9 cellular contexts compared by ENCODE assay signal in the genomic region with DNA sequence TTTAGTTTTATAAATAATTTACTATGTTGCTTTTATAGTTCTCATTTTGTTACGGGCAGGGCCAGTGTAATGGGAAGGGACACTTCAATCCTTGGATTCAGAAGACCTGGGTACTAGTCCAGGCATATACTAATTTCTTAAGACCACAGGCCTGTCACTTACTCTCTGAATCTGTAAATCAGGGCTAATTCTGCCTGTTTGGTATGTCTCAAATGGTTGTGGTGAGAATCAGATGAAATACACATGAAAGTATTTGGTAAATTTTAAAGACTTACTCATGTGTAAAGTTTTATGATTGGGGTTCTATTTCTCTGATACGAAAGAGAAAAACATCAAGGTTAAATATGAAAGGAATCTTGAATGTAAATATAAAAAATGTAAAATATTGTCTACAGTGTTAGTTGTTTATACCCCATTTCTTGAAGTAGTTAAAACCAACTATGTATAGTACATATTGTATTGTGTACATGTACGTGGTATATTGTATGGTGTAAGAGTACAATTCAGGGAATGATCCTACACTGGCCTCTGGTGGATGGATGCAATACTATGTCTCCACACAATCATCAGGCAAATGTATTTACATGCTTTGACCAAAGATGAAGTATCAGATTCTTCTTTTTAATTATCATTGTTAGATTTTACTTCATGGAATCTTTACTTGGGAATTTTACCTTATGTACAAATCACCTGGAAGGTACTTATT. TPM values are rescaled to one million over a fixed set of nuclear protein-coding genes. Genes with fewer than 3 reads are reported as not detected.
DNase-seq lines count a peak whose midpoint lies in the region; ATAC-seq, FAIRE-seq and TF ChIP-seq lines count a peak whose summit lies in the region.
"Had no signal": no experiment of that assay in that cellular context is flagged by ENCODE, and none has a peak within 500 bp of the region (broad histone marks: within the 10 kb centered on the region; RNA-seq: fewer than 3 reads in every experiment).

No MANE protein-coding gene starts in this region.

- H3K27me3 ChIP-seq in CD4-positive, alpha-beta memory T cell (ENCODE audit: insufficient read depth, low read length) = no peaks in the 10 kb centered on the region
- H3K27me3 ChIP-seq in adrenal gland (no peaks in the 10 kb centered on the region), HepG2 (ENCODE audit: control insufficient read depth in 1 of 2, insufficient read depth in 2 of 2, low read length in 2 of 2) (no peaks in the 10 kb centered on the region), tibial nerve (no peaks in the 10 kb centered on the region)

- no peak overlapping the region for H3K4me3 Mint-ChIP-seq in CD4-positive, alpha-beta memory T cell

- TF ChIP-seq POLR2A in adrenal gland (IDR thresholded peaks at IDR 0.05) = no peak
- TF ChIP-seq POLR2A in HepG2 (IDR thresholded peaks at IDR 0.05; ENCODE audit: insufficient read depth in 1 of 2, low read depth in 2 of 2, low read length in 2 of 2) = no peak
- no peak for TF ChIP-seq POLR2A in tibial nerve (IDR thresholded peaks at IDR 0.05)

- in situ Hi-C loops in HepG2 (cut with HindIII; ENCODE audit: extremely low pct_ligation_motif_present, low pct_unique_long_range_greater_than_20kb) = loop anchor here (5.0 kb wide), 1 partner anchor 60 kb away; no protein-coding TSS in a partner anchor

- WGBS in adrenal gland, 4 donors = 82 to 94% (median 86%) methylated on average over 3 of the region's 3 CpGs
- 76% methylated on average over 3 of the region's 3 CpGs for WGBS in HepG2 (ENCODE audit: low lambda C conversion rate)
- 69 to 73% methylated on average over 3 of the region's 3 CpGs for WGBS in tibial nerve, 2 donors

- H3K4me1 Mint-ChIP-seq in CD4-positive, alpha-beta memory T cell = peaks cover 0 to 2% (median under 1%) of the 10 kb centered on the region in 4 donors

- H3K9me3 ChIP-seq in CD4-positive, alpha-beta memory T cell (ENCODE audit: control insufficient read depth in 1 of 2, low read length in 2 of 2) = no peaks in the 10 kb centered on the region
- H3K9me3 ChIP-seq in adrenal gland (replicated peaks in 1 of 3) = no peaks in the 10 kb centered on the region
- H3K9me3 ChIP-seq in HepG2 (ENCODE audit: low read length) = no peaks in the 10 kb centered on the region
- H3K9me3 ChIP-seq in tibial nerve = no peaks in the 10 kb centered on the region

- no peak overlapping the region for H3K4me3 ChIP-seq in CD4-positive, alpha-beta memory T cell (ENCODE audit: low read length in 2 of 2)
- H3K4me3 ChIP-seq in adrenal gland = no peak overlapping the region
- H3K4me3 ChIP-seq in HepG2 (replicated peaks in 1 of 3; ENCODE audit: insufficient read depth in 1 of 3, low read depth in 2 of 3, low read length in 3 of 3) = no peak overlapping the region
- H3K4me3 ChIP-seq in tibial nerve = no peak overlapping the region
- H3K4me3 ChIP-seq: lung had no signal

- no peak overlapping the region for H3K27ac Mint-ChIP-seq in CD4-positive, alpha-beta memory T cell

- H2AFZ ChIP-seq in HepG2 (ENCODE audit: low read length) = no peak overlapping the region

- CTCF ChIA-PET in CD4-positive, alpha-beta memory T cell (lab: Charles Lee; ENCODE audit: partially characterized antibody) = interaction anchor here (1.1 kb wide), 1 partner anchor 58 kb away, joined by 4 read pairs; no protein-coding TSS in a partner anchor
- CTCF ChIA-PET in HepG2 (lab: Yijun Ruan, JAX; ENCODE audit: low intra/inter-chr PET ratio, low total read pairs) = interaction anchor here (1.7 kb wide), 1 partner anchor 58 kb away, joined by 18 read pairs; no protein-coding TSS in a partner anchor

- no peaks in the 10 kb centered on the region for H3K4me1 ChIP-seq in CD4-positive, alpha-beta memory T cell (ENCODE audit: insufficient read depth, low read length)
- H3K4me1 ChIP-seq in adrenal gland (replicated peaks in 1 of 2) = no peaks in the 10 kb centered on the region
- no peaks in the 10 kb centered on the region for H3K4me1 ChIP-seq in HepG2 (ENCODE audit: insufficient read depth, low read length)
- peaks cover 0 to 22% (median 0%) of the 10 kb centered on the region in 4 donors for H3K4me1 ChIP-seq in tibial nerve

- H4K20me1 ChIP-seq in HepG2 (ENCODE audit: insufficient read depth, low read length) = no peaks in the 10 kb centered on the region

- TF ChIP-seq CTCF in adrenal gland (IDR thresholded peaks at IDR 0.05) = peak in 4 of 6 experiments; percentile 30 to 51 (median 42)
- TF ChIP-seq CTCF in HepG2 (CRISPR knock-in tag; IDR thresholded peaks at IDR 0.05) = peak; percentile 55
- peak in 2 of 5 experiments; percentile 30 to 31 for TF ChIP-seq CTCF in tibial nerve (IDR thresholded peaks at IDR 0.05)

- TF ChIP-seq RAD21 in Ishikawa (IDR thresholded peaks at IDR 0.05; ENCODE audit: low read depth) (peak; percentile 62), HepG2 (CRISPR knock-in tag; IDR thresholded peaks at IDR 0.05) (peak; percentile 27; the same call in 1 of the 2 replicates)

- peaks cover 10 to 18% of the 10 kb centered on the region in 2 donors for H3K27me3 Mint-ChIP-seq in CD4-positive, alpha-beta memory T cell

- intact Hi-C loops in CD4-positive, alpha-beta memory T cell (cut with micrococcal nuclease) = no loop called here
- intact Hi-C loops in adrenal gland (cut with DNase I) = no loop called here
- intact Hi-C loops in HepG2 (cut with micrococcal nuclease; ENCODE audit: unreplicated experiment) = loop anchor here (1.0 kb wide), 1 partner anchor 58 kb away; no protein-coding TSS in a partner anchor

- POLR2A ChIA-PET in CD4-positive, alpha-beta memory T cell (lab: Charles Lee; ENCODE audit: partially characterized antibody) = no interaction called here
- POLR2A ChIA-PET in HepG2 (lab: Yijun Ruan, JAX) = no interaction called here

- DNase-seq in CD4-positive, alpha-beta memory T cell = peak in 3 of 5 donors; percentile 0 to 6 (median 0)
- peak in 1 of 7 donors; percentile 4 for DNase-seq in adrenal gland
- DNase-seq in HepG2 (ENCODE audit: low spot score) = peak; percentile 31
- DNase-seq in tibial nerve (ENCODE audit: low spot score in 2 of 2) = no peak
- no peak for DNase-seq in activated effector memory CD4-positive, alpha-beta T cell treated with Interleukin-2 at 50 U/mL for 16 hours
- DNase-seq in UCSD-AML1 (lab: John Stamatoyannopoulos, UW; ENCODE audit: unreplicated experiment) = no peak

- H3K79me2 ChIP-seq in HepG2 (ENCODE audit: insufficient read depth, low read length) = no peaks in the 10 kb centered on the region

- H3K36me3 ChIP-seq in CD4-positive, alpha-beta memory T cell (ENCODE audit: insufficient read depth, low read length) = no peaks in the 10 kb centered on the region
- H3K36me3 ChIP-seq in adrenal gland (replicated peaks in 1 of 2) (no peaks in the 10 kb centered on the region), HepG2 (replicated peaks in 1 of 2; ENCODE audit: control insufficient read depth in 1 of 2, insufficient read depth in 2 of 2, low read length in 2 of 2) (no peaks in the 10 kb centered on the region), tibial nerve (no peaks in the 10 kb centered on the region)

- BruUV-seq in HepG2 (replicated peaks; lab: Mats Ljungman, UMichigan) = no TSS peak

- no peak overlapping the region for H3K27ac ChIP-seq in CD4-positive, alpha-beta memory T cell (ENCODE audit: low read depth, low read length)
- H3K27ac ChIP-seq in adrenal gland = no peak overlapping the region
- no peak overlapping the region for H3K27ac ChIP-seq in HepG2 (ENCODE audit: extremely low read length, insufficient read depth, low read length)
- H3K27ac ChIP-seq in tibial nerve = no peak overlapping the region

- peak; percentile 55 for FAIRE-seq in HepG2 (lab: Jason Lieb, UNC)

- TF ChIP-seq EP300 in Ishikawa (IDR thresholded peaks at IDR 0.05; ENCODE audit: borderline replicate concordance) (no peak), HepG2 (IDR thresholded peaks at IDR 0.05; ENCODE audit: low read depth in 2 of 2, low read length in 2 of 2) (no peak), HepG2 (CRISPR knock-in tag; IDR thresholded peaks at IDR 0.05; ENCODE audit: borderline replicate concordance) (no peak), tibial nerve (IDR thresholded peaks at IDR 0.05) (no peak)

- no peak overlapping the region for H3K4me2 ChIP-seq in HepG2 (ENCODE audit: low read depth, low read length)

- ATAC-seq in GM19395 (IDR thresholded peaks at IDR 0.05; ENCODE audit: unreplicated experiment) (peak; percentile 70), HepG2 (peak; percentile 93)

- H3K9me3 Mint-ChIP-seq in CD4-positive, alpha-beta memory T cell = no peaks in the 10 kb centered on the region

- H3K9ac ChIP-seq in HepG2 (ENCODE audit: insufficient read depth, low read depth, low read length) = no peak overlapping the region

- H3K36me3 Mint-ChIP-seq in CD4-positive, alpha-beta memory T cell = no peaks in the 10 kb centered on the region

RNA-seq across cellular contexts. Expression of a gene that starts 24.5 kb away (rescaled TPM):
- not detected for total RNA-seq in CD4-positive, alpha-beta memory T cell
- not detected for polyA plus RNA-seq in CD4-positive, alpha-beta memory T cell
- total RNA-seq in adrenal gland = not detected
- not detected for polyA plus RNA-seq in adrenal gland
- total RNA-seq in HepG2 (2016; rRNA removed; fragmentation: Illumina TruSeq; extraction: Trizol) = not detected in 2 replicates
- not detected in 2 replicates for total RNA-seq in HepG2 (2016; cell fraction: cytosol; rRNA removed; fragmentation: Illumina TruSeq; extraction: Trizol; ENCODE audit: low read depth)
- not detected in 2 replicates for total RNA-seq in HepG2 (2016; cell fraction: insoluble cytoplasmic fraction; rRNA removed; fragmentation: Illumina TruSeq; extraction: Trizol)
- not detected in 2 replicates for total RNA-seq in HepG2 (2016; cell fraction: membrane; rRNA removed; fragmentation: Illumina TruSeq; extraction: Trizol)
- not detected in 2 replicates for total RNA-seq in HepG2 (2016; cell fraction: nucleus; rRNA removed; fragmentation: Illumina TruSeq; extraction: Trizol)
- polyA plus RNA-seq in HepG2 (2011; rRNA removed) = not detected in 2 replicates
- polyA plus RNA-seq in HepG2 (2011; cell fraction: cytosol; rRNA removed) = not detected in 2 replicates
- not detected in 2 replicates for polyA plus RNA-seq in HepG2 (2011; cell fraction: nucleus; rRNA removed)
- polyA plus RNA-seq in HepG2 (2012) = not detected in 2 replicates
- not detected in 2 replicates for polyA plus RNA-seq in HepG2 (2016; cell fraction: cytosol; fragmentation: Illumina TruSeq; extraction: Trizol; ENCODE audit: low read depth)
- not detected in 2 replicates for polyA plus RNA-seq in HepG2 (2016; cell fraction: insoluble cytoplasmic fraction; fragmentation: Illumina TruSeq; extraction: Trizol; ENCODE audit: low read depth)
- polyA plus RNA-seq in HepG2 (2016; cell fraction: membrane; fragmentation: Illumina TruSeq; extraction: Trizol; ENCODE audit: low read depth) = not detected in 2 replicates
- not detected in 2 replicates for polyA plus RNA-seq in HepG2 (2016; cell fraction: nucleus; fragmentation: Illumina TruSeq; extraction: Trizol; ENCODE audit: insufficient read depth, low read depth)
- not detected in 2 replicates for polyA minus RNA-seq in HepG2 (2011; rRNA and poly(A)+ RNA removed; ENCODE audit: low replicate concordance)
- polyA minus RNA-seq in HepG2 (2011; cell fraction: cytosol; rRNA and poly(A)+ RNA removed) = not detected in 2 replicates
- not detected in 2 replicates for polyA minus RNA-seq in HepG2 (2011; cell fraction: nucleus; rRNA and poly(A)+ RNA removed)
- not detected for total RNA-seq in tibial nerve
- total RNA-seq: lung had no signal
- polyA plus RNA-seq: lung had no signal

RNA-seq across cellular contexts. Expression of a gene that starts 28.3 kb away (rescaled TPM):
- total RNA-seq in CD4-positive, alpha-beta memory T cell = 1 to 10 TPM in 1 of 2 experiments, under 1 TPM in 1; 0.94 to 1.9 TPM
- 1 to 10 TPM; 3.9 to 6.6 TPM for polyA plus RNA-seq in CD4-positive, alpha-beta memory T cell
- total RNA-seq in adrenal gland (10 to 100 TPM; 16.2 to 44.7 (median 22.4) TPM), HepG2 (2016; rRNA removed; fragmentation: Illumina TruSeq; extraction: Trizol) (29.4 and 40.4 TPM in 2 replicates), tibial nerve (10 to 100 TPM; 17.2 to 40.2 (median 20.7) TPM)
- polyA plus RNA-seq in adrenal gland (10 to 100 TPM; 23.4 to 35.3 (median 30.5) TPM), HepG2 (2011; rRNA removed) (10.3 and 11.3 TPM in 2 replicates)
- 22.9 and 24.9 TPM in 2 replicates for total RNA-seq in HepG2 (2016; cell fraction: cytosol; rRNA removed; fragmentation: Illumina TruSeq; extraction: Trizol; ENCODE audit: low read depth)
- 30.1 and 40.0 TPM in 2 replicates for total RNA-seq in HepG2 (2016; cell fraction: insoluble cytoplasmic fraction; rRNA removed; fragmentation: Illumina TruSeq; extraction: Trizol)
- 29.7 and 32.1 TPM in 2 replicates for total RNA-seq in HepG2 (2016; cell fraction: membrane; rRNA removed; fragmentation: Illumina TruSeq; extraction: Trizol)
- total RNA-seq in HepG2 (2016; cell fraction: nucleus; rRNA removed; fragmentation: Illumina TruSeq; extraction: Trizol) = 14.4 and 16.5 TPM in 2 replicates
- polyA plus RNA-seq in HepG2 (2011; cell fraction: cytosol; rRNA removed) = 6.6 and 13.0 TPM in 2 replicates
- 2.4 and 3.9 TPM in 2 replicates for polyA plus RNA-seq in HepG2 (2011; cell fraction: nucleus; rRNA removed)
- 16.1 and 16.6 TPM in 2 replicates for polyA plus RNA-seq in HepG2 (2012)
- polyA plus RNA-seq in HepG2 (2016; cell fraction: cytosol; fragmentation: Illumina TruSeq; extraction: Trizol; ENCODE audit: low read depth) = 23.5 and 24.9 TPM in 2 replicates
- 36.2 and 42.7 TPM in 2 replicates for polyA plus RNA-seq in HepG2 (2016; cell fraction: insoluble cytoplasmic fraction; fragmentation: Illumina TruSeq; extraction: Trizol; ENCODE audit: low read depth)
- 25.9 and 31.3 TPM in 2 replicates for polyA plus RNA-seq in HepG2 (2016; cell fraction: membrane; fragmentation: Illumina TruSeq; extraction: Trizol; ENCODE audit: low read depth)
- polyA plus RNA-seq in HepG2 (2016; cell fraction: nucleus; fragmentation: Illumina TruSeq; extraction: Trizol; ENCODE audit: insufficient read depth, low read depth) = 16.8 and 20.8 TPM in 2 replicates
- 0.36 and 1.2 TPM in 2 replicates for polyA minus RNA-seq in HepG2 (2011; rRNA and poly(A)+ RNA removed; ENCODE audit: low replicate concordance)
- polyA minus RNA-seq in HepG2 (2011; cell fraction: cytosol; rRNA and poly(A)+ RNA removed) = 2.8 and 3.3 TPM in 2 replicates
- 9.0 and 11.3 TPM in 2 replicates for polyA minus RNA-seq in HepG2 (2011; cell fraction: nucleus; rRNA and poly(A)+ RNA removed)

RNA-seq across cellular contexts. Expression of a gene that starts 54.8 kb away (rescaled TPM):
- total RNA-seq in CD4-positive, alpha-beta memory T cell = 1 to 10 TPM in 1 of 2 experiments, under 1 TPM in 1; 0.73 to 1.0 TPM
- under 1 TPM in 1 of 2 donors, not detected in 1; 0.38 TPM for polyA plus RNA-seq in CD4-positive, alpha-beta memory T cell
- total RNA-seq in adrenal gland (1 to 10 TPM; 1.1 to 3.5 (median 2.3) TPM), HepG2 (2016; rRNA removed; fragmentation: Illumina TruSeq; extraction: Trizol) (0.14 and 0.15 TPM in 2 replicates), tibial nerve (under 1 TPM; 0.22 to 0.60 (median 0.41) TPM)
- polyA plus RNA-seq in adrenal gland (1 to 10 TPM in 1 of 3 donors, under 1 TPM in 2; 0.17 to 1.3 (median 0.97) TPM), HepG2 (2011; rRNA removed) (0.01 and 0.11 TPM in 2 replicates)
- total RNA-seq in HepG2 (2016; cell fraction: cytosol; rRNA removed; fragmentation: Illumina TruSeq; extraction: Trizol; ENCODE audit: low read depth) = not detected in 2 replicates
- 0.02 and 0.10 TPM in 2 replicates for total RNA-seq in HepG2 (2016; cell fraction: insoluble cytoplasmic fraction; rRNA removed; fragmentation: Illumina TruSeq; extraction: Trizol)
- 0.22 TPM in 1 of 2 replicates, not detected in the other for total RNA-seq in HepG2 (2016; cell fraction: membrane; rRNA removed; fragmentation: Illumina TruSeq; extraction: Trizol)
- total RNA-seq in HepG2 (2016; cell fraction: nucleus; rRNA removed; fragmentation: Illumina TruSeq; extraction: Trizol) = 0.06 TPM in 1 of 2 replicates, not detected in the other
- polyA plus RNA-seq in HepG2 (2011; cell fraction: cytosol; rRNA removed) = 0.01 and 0.04 TPM in 2 replicates
- polyA plus RNA-seq in HepG2 (2011; cell fraction: nucleus; rRNA removed) = 0.05 and 0.06 TPM in 2 replicates
- 0.19 and 0.23 TPM in 2 replicates for polyA plus RNA-seq in HepG2 (2012)
- not detected in 2 replicates for polyA plus RNA-seq in HepG2 (2016; cell fraction: cytosol; fragmentation: Illumina TruSeq; extraction: Trizol; ENCODE audit: low read depth)
- polyA plus RNA-seq in HepG2 (2016; cell fraction: insoluble cytoplasmic fraction; fragmentation: Illumina TruSeq; extraction: Trizol; ENCODE audit: low read depth) = 0.24 and 0.28 TPM in 2 replicates
- 0.02 TPM in 1 of 2 replicates, not detected in the other for polyA plus RNA-seq in HepG2 (2016; cell fraction: membrane; fragmentation: Illumina TruSeq; extraction: Trizol; ENCODE audit: low read depth)
- polyA plus RNA-seq in HepG2 (2016; cell fraction: nucleus; fragmentation: Illumina TruSeq; extraction: Trizol; ENCODE audit: insufficient read depth, low read depth) = 0.11 TPM in 1 of 2 replicates, not detected in the other
- polyA minus RNA-seq in HepG2 (2011; rRNA and poly(A)+ RNA removed; ENCODE audit: low replicate concordance) = 0.02 TPM in 1 of 2 replicates, not detected in the other
- polyA minus RNA-seq in HepG2 (2011; cell fraction: cytosol; rRNA and poly(A)+ RNA removed) = not detected in 2 replicates
- polyA minus RNA-seq in HepG2 (2011; cell fraction: nucleus; rRNA and poly(A)+ RNA removed) = 0.90 TPM in 1 of 2 replicates, not detected in the other

Comparison
In these comparisons a context has a peak if more than half of its experiments do, and no peak if none do; other contexts are left out.
1. DNase-seq: peak in CD4-positive, alpha-beta memory T cell (3 of 5) and HepG2 (single experiment); none in tibial nerve (0 of 2), activated effector memory CD4-positive, alpha-beta T cell treated with Interleukin-2 at 50 U/mL for 16 hours (single experiment) and UCSD-AML1 (single experiment).
2. RNA of a gene that starts 28.3 kb away (total RNA-seq): 14.4 to 40.4 TPM in HepG2, 17.2 to 40.2 TPM in tibial nerve and 16.2 to 44.7 TPM in adrenal gland; 0.94 to 1.9 TPM in CD4-positive, alpha-beta memory T cell; every median in the first group is over 4 times any median in the second.